In genomic region chr3:23590874-23591273, GRCh38 we compare ENCODE assay signal across 12 cellular contexts.
DNase-seq lines count a peak whose midpoint lies in the region; ATAC-seq and TF ChIP-seq lines count a peak whose summit lies in the region.
"Had no signal": no experiment of that assay in that cellular context is flagged by ENCODE, and none has a peak within 500 bp of the region (broad histone marks: within the 10 kb centered on the region; RNA-seq: fewer than 3 reads in every experiment).

No MANE protein-coding gene starts in this region.

- no peaks in the 10 kb centered on the region for H4K20me1 ChIP-seq in OCI-LY7 (ENCODE audit: insufficient read depth, low read length)

- H3K9me3 ChIP-seq in OCI-LY7 (ENCODE audit: low read length), result no peaks in the 10 kb centered on the region
- H3K9me3 ChIP-seq: lower lobe of right lung, right lobe of liver had no signal

- peak overlapping the region; percentile 23 for H3K4me3 ChIP-seq in OCI-LY7 (ENCODE audit: low read depth, low read length, poor library complexity, severe bottlenecking)
- H3K4me3 ChIP-seq: GM23338, lower lobe of right lung, right lobe of liver had no signal

- no peaks in the 10 kb centered on the region for H3K79me2 ChIP-seq in OCI-LY7 (ENCODE audit: insufficient read depth, low read depth, low read length)

- POLR2A ChIA-PET in OCI-LY7 (lab: Charles Lee), result interaction anchor here (0.6 to 2.7 kb wide), 9 partner anchors 9 to 205 kb away, joined by 3 to 11 read pairs (median 4); no protein-coding TSS in a partner anchor

- peaks cover 1% of the 10 kb centered on the region for H3K36me3 ChIP-seq in OCI-LY7 (ENCODE audit: insufficient read depth, low read length)
- H3K36me3 ChIP-seq: lower lobe of right lung, right lobe of liver had no signal

- peaks cover 83% of the 10 kb centered on the region for H3K4me1 ChIP-seq in OCI-LY7 (ENCODE audit: insufficient read depth, low read length, poor library complexity, severe bottlenecking)
- H3K4me1 ChIP-seq: lower lobe of right lung, right lobe of liver had no signal

- BruUV-seq in OCI-LY7 (replicated peaks; lab: Mats Ljungman, UMichigan), result no TSS peak

- CTCF ChIA-PET in OCI-LY7 (lab: Charles Lee; ENCODE audit: unreplicated experiment), result no interaction called here

- H3K9me2 ChIP-seq in OCI-LY7 (ENCODE audit: insufficient read depth, low read length), result no peaks in the 10 kb centered on the region

- intact Hi-C loops in OCI-LY7 (cut with micrococcal nuclease; ENCODE audit: unreplicated experiment), result loop anchor here (2.0 to 5.0 kb wide), 2 partner anchors 210 to 249 kb away; no protein-coding TSS in a partner anchor

- ATAC-seq in GM18508 (IDR thresholded peaks at IDR 0.05; ENCODE audit: insufficient read depth, unreplicated experiment) (peak; percentile 65), HG02981 (IDR thresholded peaks at IDR 0.05; ENCODE audit: unreplicated experiment) (peak; percentile 46)
- ATAC-seq: GM23338, lower lobe of right lung, right lobe of liver had no signal

- H3K27ac ChIP-seq in OCI-LY7 (ENCODE audit: low read depth, low read length, poor library complexity, severe bottlenecking), result peak overlapping the region; percentile 95
- H3K27ac ChIP-seq: lower lobe of right lung, right lobe of liver had no signal

- H3K4me2 ChIP-seq in OCI-LY7 (ENCODE audit: low read length), result peak overlapping the region; percentile 67
- H3K4me2 ChIP-seq: GM23338 had no signal

- no peak for TF ChIP-seq CTCF in GM20000 (IDR thresholded peaks at IDR 0.05; ENCODE audit: extremely low read depth, missing control alignments)
- no peak for TF ChIP-seq CTCF in OCI-LY7 (conservative IDR thresholded peaks at IDR 0.05; ENCODE audit: low read length)

- peak; percentile 63 for DNase-seq in GM20000 (ENCODE audit: low spot score)
- peak; percentile 60 for DNase-seq in OCI-LY7 (ENCODE audit: low spot score)
- no peak for DNase-seq in activated CD4-positive, CD25-positive, alpha-beta regulatory T cell treated with anti-CD3 and anti-CD28 coated beads, Interleukin-2, amount 50 U/mL, for 72 hours
- DNase-seq in AG08395 (ENCODE audit: low spot score), result no peak
- DNase-seq in stimulated activated naive CD4-positive, alpha-beta T cell (lab: John Stamatoyannopoulos, UW), result no peak
- no peak for DNase-seq in activated CD4-positive, alpha-beta T cell treated with anti-CD3 and anti-CD28 coated beads for 1 hour
- DNase-seq: lower lobe of right lung, NCI-H748 treated with DMSO at 0.1 percent for 48 hours, right lobe of liver had no signal

- H2AFZ ChIP-seq in OCI-LY7 (ENCODE audit: low read length), result peak overlapping the region; percentile 78
- H2AFZ ChIP-seq: GM23338 had no signal

Comparison
In these comparisons a context has a peak if more than half of its experiments do, and no peak if none do; other contexts are left out.
1. DNase-seq: peak in GM20000 (single experiment) and OCI-LY7 (single experiment); none in activated CD4-positive, CD25-positive, alpha-beta regulatory T cell treated with anti-CD3 and anti-CD28 coated beads, Interleukin-2, amount 50 U/mL, for 72 hours (single experiment), AG08395 (single experiment), stimulated activated naive CD4-positive, alpha-beta T cell (0 of 6) and activated CD4-positive, alpha-beta T cell treated with anti-CD3 and anti-CD28 coated beads for 1 hour (single experiment).